In the genomic region with DNA sequence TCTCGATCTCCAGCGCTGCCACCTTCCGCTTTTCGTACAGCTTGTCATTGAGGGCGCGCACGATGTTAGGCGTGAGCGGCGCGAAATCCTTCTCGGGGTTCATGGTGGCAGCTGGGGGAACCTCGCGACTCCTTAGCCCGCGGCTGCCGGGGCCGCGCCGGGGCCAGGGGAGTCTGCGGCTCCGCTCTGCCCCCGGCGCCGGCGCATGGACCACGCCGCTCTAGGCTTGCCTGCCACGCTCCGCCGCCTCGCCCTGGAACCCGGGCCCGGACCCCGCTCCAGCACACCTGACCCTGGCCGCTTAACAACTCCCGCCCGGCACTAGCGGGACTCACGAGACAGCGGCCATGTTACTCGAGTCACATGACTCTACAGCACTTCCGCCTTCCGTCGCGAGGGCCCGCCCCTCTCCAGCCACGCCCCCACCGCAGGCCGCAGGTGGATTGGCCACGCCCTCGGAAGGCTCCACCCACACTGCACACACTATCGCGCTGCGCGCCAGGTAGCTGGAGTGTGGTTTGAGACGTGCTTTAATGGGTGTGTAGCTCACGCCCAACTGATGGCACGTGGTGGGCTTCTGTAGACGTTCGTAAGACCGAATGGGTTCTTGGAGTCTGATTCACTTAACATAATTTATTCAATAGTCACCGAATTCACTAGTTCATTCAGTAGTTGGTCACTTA, we compare ENCODE assay signal across 1 cellular context.
A peak's percentile ranks its signal among the peaks of the same experiment; 100 is the strongest.
TF ChIP-seq lines count a peak whose summit lies in the region.

A gene (minus strand): TSS at position 361 of the 683 bp plus-strand sequence. CDS start 258 bp downstream, at position 103.

TF ChIP-seq in K562, 482 proteins besides CTCF, POLR2A, EP300 and RAD21 (continued from another document and continues in another):
- TF ChIP-seq PHF8 (IDR thresholded peaks at IDR 0.05; ENCODE audit: borderline replicate concordance, low read length) (peak; percentile 87; the same call in 1 of the 2 replicates), HDAC3 (IDR thresholded peaks at IDR 0.05; ENCODE audit: borderline replicate concordance, partially characterized antibody) (no peak), E2F3 (CRISPR knock-in tag; IDR thresholded peaks at IDR 0.05) (no peak), BRD9 (IDR thresholded peaks at IDR 0.05; ENCODE audit: low read depth, partially characterized antibody) (no peak), ERF (CRISPR knock-in tag; IDR thresholded peaks at IDR 0.05) (no peak), ELF1 (tag; IDR thresholded peaks at IDR 0.05) (peak; percentile 98), HNRNPUL1 (IDR thresholded peaks at IDR 0.05; ENCODE audit: low read length) (no peak), CREB1 (IDR thresholded peaks at IDR 0.05) (0 out of 2 replicates have a peak, but pooled peaks have one; percentile 50), CREB1 (CRISPR knock-in tag; IDR thresholded peaks at IDR 0.05) (peak; percentile 64; the same call in 1 of the 2 replicates), EP400 (IDR thresholded peaks at IDR 0.05) (peak; percentile 62), NEUROD1 (IDR thresholded peaks at IDR 0.05; ENCODE audit: borderline replicate concordance, low read depth, low read length, partially characterized antibody) (peak; percentile 13), POLR2H (tag; IDR thresholded peaks at IDR 0.05; ENCODE audit: low read depth) (peak; percentile 43), KDM1A (IDR thresholded peaks at IDR 0.05) (no peak), TRIM28 (IDR thresholded peaks at IDR 0.05) (peak; percentile 35; the same call in 1 of the 2 replicates), L3MBTL2 (IDR thresholded peaks at IDR 0.05) (peak; percentile 95), TCFL5 (CRISPR knock-in tag; conservative IDR thresholded peaks at IDR 0.05) (no peak), PURB (CRISPR knock-in tag; IDR thresholded peaks at IDR 0.05; ENCODE audit: low read depth) (no peak), RBM34 (IDR thresholded peaks at IDR 0.05; ENCODE audit: borderline replicate concordance, insufficient read depth, low read length) (no peak), CHD1 (IDR thresholded peaks at IDR 0.05; ENCODE audit: low read length) (no peak), SAP30 (IDR thresholded peaks at IDR 0.05; ENCODE audit: borderline replicate concordance, insufficient read depth, low read depth, low read length, poor library complexity, severe bottlenecking) (peak; percentile 98), TEAD1 (CRISPR knock-in tag; IDR thresholded peaks at IDR 0.05) (no peak), ZNF384 (IDR thresholded peaks at IDR 0.05; ENCODE audit: low read depth, low read length) (no peak), POLR2B (IDR thresholded peaks at IDR 0.05; ENCODE audit: low read depth, partially characterized antibody) (peak; percentile 60), TBL1XR1 (IDR thresholded peaks at IDR 0.05; ENCODE audit: low read length in 2 of 2) (no peak), ZBTB1 (CRISPR knock-in tag; IDR thresholded peaks at IDR 0.05; ENCODE audit: borderline replicate concordance, low read depth) (no peak; the same call in 1 of the 2 replicates), FUS (optimal IDR thresholded peaks at IDR 0.05; ENCODE audit: low read depth, low read length) (no peak), SRSF7 (optimal IDR thresholded peaks at IDR 0.05; ENCODE audit: low read depth, low read length) (no peak), PHF20 (IDR thresholded peaks at IDR 0.05; ENCODE audit: partially characterized antibody) (peak; percentile 99), HDAC2 (IDR thresholded peaks at IDR 0.05) (peak; percentile 58; the same call in 1 of the 2 replicates), TSC22D4 (tag; IDR thresholded peaks at IDR 0.05) (no peak), MYC (IDR thresholded peaks at IDR 0.05; ENCODE audit: low read depth, low read length) (peak; percentile 84), MYC (CRISPR knock-in tag; IDR thresholded peaks at IDR 0.05; ENCODE audit: borderline replicate concordance, low read depth) (no peak), RFX7 (CRISPR knock-in tag; IDR thresholded peaks at IDR 0.05) (no peak), PML (IDR thresholded peaks at IDR 0.05; ENCODE audit: low read length) (0 out of 2 replicates have a peak, but pooled peaks have one; percentile 34), ETV6 (IDR thresholded peaks at IDR 0.05; ENCODE audit: borderline replicate concordance in 1 of 2, low read depth in 2 of 2, low read length in 1 of 2) (no peak), ETV6 (CRISPR knock-in tag; IDR thresholded peaks at IDR 0.05; ENCODE audit: borderline replicate concordance) (no peak)
- TF ChIP-seq, protein P1, sequence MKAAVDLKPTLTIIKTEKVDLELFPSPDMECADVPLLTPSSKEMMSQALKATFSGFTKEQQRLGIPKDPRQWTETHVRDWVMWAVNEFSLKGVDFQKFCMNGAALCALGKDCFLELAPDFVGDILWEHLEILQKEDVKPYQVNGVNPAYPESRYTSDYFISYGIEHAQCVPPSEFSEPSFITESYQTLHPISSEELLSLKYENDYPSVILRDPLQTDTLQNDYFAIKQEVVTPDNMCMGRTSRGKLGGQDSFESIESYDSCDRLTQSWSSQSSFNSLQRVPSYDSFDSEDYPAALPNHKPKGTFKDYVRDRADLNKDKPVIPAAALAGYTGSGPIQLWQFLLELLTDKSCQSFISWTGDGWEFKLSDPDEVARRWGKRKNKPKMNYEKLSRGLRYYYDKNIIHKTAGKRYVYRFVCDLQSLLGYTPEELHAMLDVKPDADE (conservative IDR thresholded peaks at IDR 0.05; ENCODE audit: control insufficient read depth, low read depth, low read length) = peak; percentile 94
- TF ChIP-seq, protein P2, sequence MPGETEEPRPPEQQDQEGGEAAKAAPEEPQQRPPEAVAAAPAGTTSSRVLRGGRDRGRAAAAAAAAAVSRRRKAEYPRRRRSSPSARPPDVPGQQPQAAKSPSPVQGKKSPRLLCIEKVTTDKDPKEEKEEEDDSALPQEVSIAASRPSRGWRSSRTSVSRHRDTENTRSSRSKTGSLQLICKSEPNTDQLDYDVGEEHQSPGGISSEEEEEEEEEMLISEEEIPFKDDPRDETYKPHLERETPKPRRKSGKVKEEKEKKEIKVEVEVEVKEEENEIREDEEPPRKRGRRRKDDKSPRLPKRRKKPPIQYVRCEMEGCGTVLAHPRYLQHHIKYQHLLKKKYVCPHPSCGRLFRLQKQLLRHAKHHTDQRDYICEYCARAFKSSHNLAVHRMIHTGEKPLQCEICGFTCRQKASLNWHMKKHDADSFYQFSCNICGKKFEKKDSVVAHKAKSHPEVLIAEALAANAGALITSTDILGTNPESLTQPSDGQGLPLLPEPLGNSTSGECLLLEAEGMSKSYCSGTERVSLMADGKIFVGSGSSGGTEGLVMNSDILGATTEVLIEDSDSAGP (CRISPR knock-in tag; IDR thresholded peaks at IDR 0.05) = no peak
- TF ChIP-seq, protein P3, sequence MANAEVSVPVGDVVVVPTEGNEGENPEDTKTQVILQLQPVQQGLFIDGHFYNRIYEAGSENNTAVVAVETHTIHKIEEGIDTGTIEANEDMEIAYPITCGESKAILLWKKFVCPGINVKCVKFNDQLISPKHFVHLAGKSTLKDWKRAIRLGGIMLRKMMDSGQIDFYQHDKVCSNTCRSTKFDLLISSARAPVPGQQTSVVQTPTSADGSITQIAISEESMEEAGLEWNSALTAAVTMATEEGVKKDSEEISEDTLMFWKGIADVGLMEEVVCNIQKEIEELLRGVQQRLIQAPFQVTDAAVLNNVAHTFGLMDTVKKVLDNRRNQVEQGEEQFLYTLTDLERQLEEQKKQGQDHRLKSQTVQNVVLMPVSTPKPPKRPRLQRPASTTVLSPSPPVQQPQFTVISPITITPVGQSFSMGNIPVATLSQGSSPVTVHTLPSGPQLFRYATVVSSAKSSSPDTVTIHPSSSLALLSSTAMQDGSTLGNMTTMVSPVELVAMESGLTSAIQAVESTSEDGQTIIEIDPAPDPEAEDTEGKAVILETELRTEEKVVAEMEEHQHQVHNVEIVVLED (CRISPR knock-in tag; IDR thresholded peaks at IDR 0.05) = no peak
- TF ChIP-seq, protein P4, sequence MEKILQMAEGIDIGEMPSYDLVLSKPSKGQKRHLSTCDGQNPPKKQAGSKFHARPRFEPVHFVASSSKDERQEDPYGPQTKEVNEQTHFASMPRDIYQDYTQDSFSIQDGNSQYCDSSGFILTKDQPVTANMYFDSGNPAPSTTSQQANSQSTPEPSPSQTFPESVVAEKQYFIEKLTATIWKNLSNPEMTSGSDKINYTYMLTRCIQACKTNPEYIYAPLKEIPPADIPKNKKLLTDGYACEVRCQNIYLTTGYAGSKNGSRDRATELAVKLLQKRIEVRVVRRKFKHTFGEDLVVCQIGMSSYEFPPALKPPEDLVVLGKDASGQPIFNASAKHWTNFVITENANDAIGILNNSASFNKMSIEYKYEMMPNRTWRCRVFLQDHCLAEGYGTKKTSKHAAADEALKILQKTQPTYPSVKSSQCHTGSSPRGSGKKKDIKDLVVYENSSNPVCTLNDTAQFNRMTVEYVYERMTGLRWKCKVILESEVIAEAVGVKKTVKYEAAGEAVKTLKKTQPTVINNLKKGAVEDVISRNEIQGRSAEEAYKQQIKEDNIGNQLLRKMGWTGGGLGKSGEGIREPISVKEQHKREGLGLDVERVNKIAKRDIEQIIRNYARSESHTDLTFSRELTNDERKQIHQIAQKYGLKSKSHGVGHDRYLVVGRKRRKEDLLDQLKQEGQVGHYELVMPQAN (IDR thresholded peaks at IDR 0.05; ENCODE audit: borderline replicate concordance) = peak; percentile 95; the same call in 1 of the 2 replicates
- TF ChIP-seq, protein P5, sequence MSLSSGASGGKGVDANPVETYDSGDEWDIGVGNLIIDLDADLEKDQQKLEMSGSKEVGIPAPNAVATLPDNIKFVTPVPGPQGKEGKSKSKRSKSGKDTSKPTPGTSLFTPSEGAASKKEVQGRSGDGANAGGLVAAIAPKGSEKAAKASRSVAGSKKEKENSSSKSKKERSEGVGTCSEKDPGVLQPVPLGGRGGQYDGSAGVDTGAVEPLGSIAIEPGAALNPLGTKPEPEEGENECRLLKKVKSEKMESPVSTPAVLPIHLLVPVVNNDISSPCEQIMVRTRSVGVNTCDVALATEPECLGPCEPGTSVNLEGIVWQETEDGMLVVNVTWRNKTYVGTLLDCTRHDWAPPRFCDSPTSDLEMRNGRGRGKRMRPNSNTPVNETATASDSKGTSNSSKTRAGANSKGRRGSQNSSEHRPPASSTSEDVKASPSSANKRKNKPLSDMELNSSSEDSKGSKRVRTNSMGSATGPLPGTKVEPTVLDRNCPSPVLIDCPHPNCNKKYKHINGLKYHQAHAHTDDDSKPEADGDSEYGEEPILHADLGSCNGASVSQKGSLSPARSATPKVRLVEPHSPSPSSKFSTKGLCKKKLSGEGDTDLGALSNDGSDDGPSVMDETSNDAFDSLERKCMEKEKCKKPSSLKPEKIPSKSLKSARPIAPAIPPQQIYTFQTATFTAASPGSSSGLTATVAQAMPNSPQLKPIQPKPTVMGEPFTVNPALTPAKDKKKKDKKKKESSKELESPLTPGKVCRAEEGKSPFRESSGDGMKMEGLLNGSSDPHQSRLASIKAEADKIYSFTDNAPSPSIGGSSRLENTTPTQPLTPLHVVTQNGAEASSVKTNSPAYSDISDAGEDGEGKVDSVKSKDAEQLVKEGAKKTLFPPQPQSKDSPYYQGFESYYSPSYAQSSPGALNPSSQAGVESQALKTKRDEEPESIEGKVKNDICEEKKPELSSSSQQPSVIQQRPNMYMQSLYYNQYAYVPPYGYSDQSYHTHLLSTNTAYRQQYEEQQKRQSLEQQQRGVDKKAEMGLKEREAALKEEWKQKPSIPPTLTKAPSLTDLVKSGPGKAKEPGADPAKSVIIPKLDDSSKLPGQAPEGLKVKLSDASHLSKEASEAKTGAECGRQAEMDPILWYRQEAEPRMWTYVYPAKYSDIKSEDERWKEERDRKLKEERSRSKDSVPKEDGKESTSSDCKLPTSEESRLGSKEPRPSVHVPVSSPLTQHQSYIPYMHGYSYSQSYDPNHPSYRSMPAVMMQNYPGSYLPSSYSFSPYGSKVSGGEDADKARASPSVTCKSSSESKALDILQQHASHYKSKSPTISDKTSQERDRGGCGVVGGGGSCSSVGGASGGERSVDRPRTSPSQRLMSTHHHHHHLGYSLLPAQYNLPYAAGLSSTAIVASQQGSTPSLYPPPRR (CRISPR knock-in tag; IDR thresholded peaks at IDR 0.05; ENCODE audit: borderline replicate concordance) = no peak
- TF ChIP-seq, protein P6, sequence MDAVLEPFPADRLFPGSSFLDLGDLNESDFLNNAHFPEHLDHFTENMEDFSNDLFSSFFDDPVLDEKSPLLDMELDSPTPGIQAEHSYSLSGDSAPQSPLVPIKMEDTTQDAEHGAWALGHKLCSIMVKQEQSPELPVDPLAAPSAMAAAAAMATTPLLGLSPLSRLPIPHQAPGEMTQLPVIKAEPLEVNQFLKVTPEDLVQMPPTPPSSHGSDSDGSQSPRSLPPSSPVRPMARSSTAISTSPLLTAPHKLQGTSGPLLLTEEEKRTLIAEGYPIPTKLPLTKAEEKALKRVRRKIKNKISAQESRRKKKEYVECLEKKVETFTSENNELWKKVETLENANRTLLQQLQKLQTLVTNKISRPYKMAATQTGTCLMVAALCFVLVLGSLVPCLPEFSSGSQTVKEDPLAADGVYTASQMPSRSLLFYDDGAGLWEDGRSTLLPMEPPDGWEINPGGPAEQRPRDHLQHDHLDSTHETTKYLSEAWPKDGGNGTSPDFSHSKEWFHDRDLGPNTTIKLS (IDR thresholded peaks at IDR 0.05; ENCODE audit: borderline replicate concordance, low read depth) = peak; percentile 39; the same call in 1 of the 2 replicates
- TF ChIP-seq, protein P7, sequence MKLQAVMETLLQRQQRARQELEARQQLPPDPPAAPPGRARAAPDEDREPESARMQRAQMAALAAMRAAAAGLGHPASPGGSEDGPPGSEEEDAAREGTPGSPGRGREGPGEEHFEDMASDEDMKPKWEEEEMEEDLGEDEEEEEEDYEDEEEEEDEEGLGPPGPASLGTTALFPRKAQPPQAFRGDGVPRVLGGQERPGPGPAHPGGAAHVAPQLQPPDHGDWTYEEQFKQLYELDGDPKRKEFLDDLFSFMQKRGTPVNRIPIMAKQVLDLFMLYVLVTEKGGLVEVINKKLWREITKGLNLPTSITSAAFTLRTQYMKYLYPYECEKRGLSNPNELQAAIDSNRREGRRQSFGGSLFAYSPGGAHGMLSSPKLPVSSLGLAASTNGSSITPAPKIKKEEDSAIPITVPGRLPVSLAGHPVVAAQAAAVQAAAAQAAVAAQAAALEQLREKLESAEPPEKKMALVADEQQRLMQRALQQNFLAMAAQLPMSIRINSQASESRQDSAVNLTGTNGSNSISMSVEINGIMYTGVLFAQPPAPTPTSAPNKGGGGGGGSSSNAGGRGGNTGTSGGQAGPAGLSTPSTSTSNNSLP (IDR thresholded peaks at IDR 0.05; ENCODE audit: borderline replicate concordance, low read depth, low read length) = no peak
- TF ChIP-seq, protein P8, sequence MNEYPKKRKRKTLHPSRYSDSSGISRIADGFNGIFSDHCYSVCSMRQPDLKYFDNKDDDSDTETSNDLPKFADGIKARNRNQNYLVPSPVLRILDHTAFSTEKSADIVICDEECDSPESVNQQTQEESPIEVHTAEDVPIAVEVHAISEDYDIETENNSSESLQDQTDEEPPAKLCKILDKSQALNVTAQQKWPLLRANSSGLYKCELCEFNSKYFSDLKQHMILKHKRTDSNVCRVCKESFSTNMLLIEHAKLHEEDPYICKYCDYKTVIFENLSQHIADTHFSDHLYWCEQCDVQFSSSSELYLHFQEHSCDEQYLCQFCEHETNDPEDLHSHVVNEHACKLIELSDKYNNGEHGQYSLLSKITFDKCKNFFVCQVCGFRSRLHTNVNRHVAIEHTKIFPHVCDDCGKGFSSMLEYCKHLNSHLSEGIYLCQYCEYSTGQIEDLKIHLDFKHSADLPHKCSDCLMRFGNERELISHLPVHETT (CRISPR knock-in tag; conservative IDR thresholded peaks at IDR 0.05 in 1 of 2, IDR thresholded peaks at IDR 0.05 in 1 of 2) = no peak
